12 cellular contexts compared by ENCODE assay signal in genomic region chr16:3578121-3578520, GRCh38. TPM values are rescaled to one million over a fixed set of nuclear protein-coding genes. Genes with fewer than 3 reads are reported as not detected.
DNase-seq lines count a peak whose midpoint lies in the region; ATAC-seq and TF ChIP-seq lines count a peak whose summit lies in the region.
"Had no signal": no experiment of that assay in that cellular context is flagged by ENCODE, and none has a peak within 500 bp of the region (broad histone marks: within the 10 kb centered on the region; RNA-seq: fewer than 3 reads in every experiment).

No MANE protein-coding gene starts in this region.

- TF ChIP-seq CTCF in Caco-2 (IDR thresholded peaks at IDR 0.05; ENCODE audit: insufficient read depth in 1 of 2, low read depth in 1 of 2, low read length in 1 of 2, severe bottlenecking in 1 of 2, unreplicated experiment in 1 of 2): no peak

- no peaks in the 10 kb centered on the region for H3K27me3 Mint-ChIP-seq in Caco-2 (ENCODE audit: insufficient read depth, unreplicated experiment)

- CTCF ChIA-PET in Caco-2 (lab: Charles Lee): no interaction called here

- DNase-seq in NAMALWA (ENCODE audit: low spot score) (peak; percentile 50), left colon (no peak), Caco-2 (no peak), DMS 273 treated with DMSO at 0.1 percent for 48 hours (lab: John Stamatoyannopoulos, UW) (no peak)
- peak; percentile 73 for DNase-seq in activated CD8-positive, alpha-beta memory T cell treated with anti-CD3 and anti-CD28 coated beads, Interleukin-2, amount 50 U/mL, for 48 hours
- peak; percentile 31 to 73 for DNase-seq in stimulated activated effector memory CD8-positive, alpha-beta T cell treated with anti-CD3 and anti-CD28 coated beads, Interleukin-12 subunit alpha, Interleukin-12 subunit beta, amount 100 ng/mL, for 72 hours (ENCODE audit: low spot score in 2 of 2)
- DNase-seq: cortex of kidney, DMS53, NCI-H510A had no signal

- intact Hi-C loops in left colon (cut with DNase I, micrococcal nuclease): no loop called here
- intact Hi-C loops in Caco-2 (cut with micrococcal nuclease; ENCODE audit: unreplicated experiment): no loop called here

- H3K36me3 ChIP-seq in Caco-2 (ENCODE audit: control insufficient read depth, insufficient read depth, low read length): no peaks in the 10 kb centered on the region

- no peaks in the 10 kb centered on the region for H3K4me1 ChIP-seq in Caco-2

- H3K27ac Mint-ChIP-seq in stimulated activated effector memory CD8-positive, alpha-beta T cell treated with anti-CD3 and anti-CD28 coated beads, Interleukin-12 subunit alpha, Interleukin-12 subunit beta, amount 100 ng/mL, for 72 hours: peak overlapping the region; percentile 98
- H3K27ac Mint-ChIP-seq in Caco-2 (ENCODE audit: unreplicated experiment): no peak overlapping the region

- H3K4me3 Mint-ChIP-seq in stimulated activated effector memory CD8-positive, alpha-beta T cell treated with anti-CD3 and anti-CD28 coated beads, Interleukin-12 subunit alpha, Interleukin-12 subunit beta, amount 100 ng/mL, for 72 hours: peak overlapping the region; percentile 99
- no peak overlapping the region for H3K4me3 Mint-ChIP-seq in Caco-2 (ENCODE audit: unreplicated experiment)

- peaks cover 36% of the 10 kb centered on the region for H3K36me3 Mint-ChIP-seq in stimulated activated effector memory CD8-positive, alpha-beta T cell treated with anti-CD3 and anti-CD28 coated beads, Interleukin-12 subunit alpha, Interleukin-12 subunit beta, amount 100 ng/mL, for 72 hours
- H3K36me3 Mint-ChIP-seq in Caco-2 (ENCODE audit: insufficient read depth, unreplicated experiment): peaks cover 6% of the 10 kb centered on the region

- POLR2A ChIA-PET in Caco-2 (lab: Charles Lee): no interaction called here

- no peaks in the 10 kb centered on the region for H3K9me3 ChIP-seq in Caco-2

- no TSS peak for BruUV-seq in Caco-2 (replicated peaks; lab: Mats Ljungman, UMichigan)

- no peaks in the 10 kb centered on the region for H3K27me3 ChIP-seq in Caco-2 (replicated peaks; ENCODE audit: control insufficient read depth, insufficient read depth, low read length)

- peaks cover 62% of the 10 kb centered on the region for H3K4me1 Mint-ChIP-seq in stimulated activated effector memory CD8-positive, alpha-beta T cell treated with anti-CD3 and anti-CD28 coated beads, Interleukin-12 subunit alpha, Interleukin-12 subunit beta, amount 100 ng/mL, for 72 hours
- no peaks in the 10 kb centered on the region for H3K4me1 Mint-ChIP-seq in Caco-2 (ENCODE audit: low read depth, unreplicated experiment)

- no peak overlapping the region for H3K4me3 ChIP-seq in Caco-2 (ENCODE audit: low read depth, low read length)

- H3K9me3 Mint-ChIP-seq in stimulated activated effector memory CD8-positive, alpha-beta T cell treated with anti-CD3 and anti-CD28 coated beads, Interleukin-12 subunit alpha, Interleukin-12 subunit beta, amount 100 ng/mL, for 72 hours: no peaks in the 10 kb centered on the region
- H3K9me3 Mint-ChIP-seq in Caco-2 (ENCODE audit: unreplicated experiment): no peaks in the 10 kb centered on the region

- ATAC-seq in left colon: peak; percentile 24
- ATAC-seq in stimulated activated effector memory CD8-positive, alpha-beta T cell treated with anti-CD3 and anti-CD28 coated beads, Interleukin-12 subunit alpha, Interleukin-12 subunit beta, amount 100 ng/mL, for 72 hours: peak; percentile 76
- ATAC-seq in GM21576 (IDR thresholded peaks at IDR 0.05; ENCODE audit: unreplicated experiment): no peak
- no peak for ATAC-seq in HG03097 (IDR thresholded peaks at IDR 0.05; ENCODE audit: low FRiP score, unreplicated experiment)

RNA-seq across cellular contexts. Expression of gene NLRC3, which starts 0.9 kb away (rescaled TPM):
- total RNA-seq in left colon (1 to 10 TPM; 1.3 to 1.4 TPM), Caco-2 (2022) (not detected in 2 replicates)
- total RNA-seq: myocyte had no signal

RNA-seq across cellular contexts. Expression of gene SLX4, which starts 33.3 kb away (rescaled TPM):
- 1 to 10 TPM; 3.7 to 4.9 TPM for total RNA-seq in left colon
- 9.6 and 10.4 TPM in 2 replicates for total RNA-seq in Caco-2 (2022)

Comparison
In these comparisons a context has a peak if more than half of its experiments do, and no peak if none do; other contexts are left out.
1. DNase-seq: peak in NAMALWA (single experiment), activated CD8-positive, alpha-beta memory T cell treated with anti-CD3 and anti-CD28 coated beads, Interleukin-2, amount 50 U/mL, for 48 hours (single experiment) and stimulated activated effector memory CD8-positive, alpha-beta T cell treated with anti-CD3 and anti-CD28 coated beads, Interleukin-12 subunit alpha, Interleukin-12 subunit beta, amount 100 ng/mL, for 72 hours (2 of 2); none in left colon (0 of 2), Caco-2 (0 of 2) and DMS 273 treated with DMSO at 0.1 percent for 48 hours (single experiment).
2. ATAC-seq: peak in left colon (single experiment) and stimulated activated effector memory CD8-positive, alpha-beta T cell treated with anti-CD3 and anti-CD28 coated beads, Interleukin-12 subunit alpha, Interleukin-12 subunit beta, amount 100 ng/mL, for 72 hours (single experiment); none in GM21576 (single experiment) and HG03097 (single experiment).